ENCODE assay signal across 15 cellular contexts in the genomic region with DNA sequence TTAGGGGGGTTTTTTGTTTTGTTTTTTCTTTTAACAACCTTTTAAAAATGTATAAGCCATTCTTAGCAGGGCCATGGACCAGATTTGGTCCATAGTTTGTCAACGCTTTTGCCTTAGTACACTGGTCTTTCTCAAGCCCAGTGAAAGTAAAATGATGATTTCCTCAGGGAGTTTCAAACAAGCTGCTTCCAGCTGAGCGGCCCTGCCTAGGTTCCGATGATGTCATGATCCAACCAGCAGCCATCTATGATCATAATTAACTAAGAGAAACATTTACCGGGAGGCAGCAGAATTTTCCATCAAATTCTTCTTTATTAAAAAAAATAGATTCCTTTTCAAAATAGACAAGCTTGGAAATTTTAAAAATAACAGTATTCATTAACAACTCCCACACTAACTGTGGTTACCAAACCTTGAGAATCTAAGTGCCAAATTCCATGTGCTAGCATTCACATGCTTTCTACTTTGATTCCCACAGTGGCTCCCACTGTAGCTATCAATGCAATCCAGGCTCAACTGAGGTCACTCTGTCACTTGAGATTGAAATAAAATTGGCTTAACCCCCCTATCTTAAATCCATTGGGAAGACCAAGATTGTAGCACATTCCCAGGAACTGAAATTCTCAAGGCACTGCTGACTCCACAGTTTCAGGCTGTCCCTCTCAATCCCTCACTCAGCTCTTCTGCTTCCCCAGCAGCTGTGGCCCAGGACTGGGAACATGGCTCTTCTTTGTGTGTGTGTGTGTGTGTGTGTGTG.
DNase-seq lines count a peak whose midpoint lies in the region; TF ChIP-seq lines count a peak whose summit lies in the region.
"Had no signal": no experiment of that assay in that cellular context is flagged by ENCODE, and none has a peak within 500 bp of the region (broad histone marks: within the 10 kb centered on the region; RNA-seq: fewer than 3 reads in every experiment).

No MANE protein-coding gene starts in this region.

- DNase-seq in amniotic stem cell (lab: John Stamatoyannopoulos, UW) (peak; percentile 1), fibroblast of peridontal ligament (ENCODE audit: extremely low read depth) (peak; percentile 82), tibial nerve (ENCODE audit: low spot score in 2 of 2) (peak in 1 of 2 donors; percentile 31), mesothelial cell of epicardium (ENCODE audit: low spot score in 2 of 2, unreplicated experiment in 2 of 2) (no peak), NCI-H146 (lab: John Stamatoyannopoulos, UW) (no peak), UCSD-AML1 (lab: John Stamatoyannopoulos, UW; ENCODE audit: unreplicated experiment) (no peak), Caco-2 (no peak)
- DNase-seq: activated B cell treated with CpG ODN at 0.5 μM for 24 hours; CD8-positive, alpha-beta memory T cell; effector CD8-positive, alpha-beta T cell; HFFc6; hippocampal formation; mammary epithelial cell; MV-4-11 had no signal

- peaks cover 0 to 3% (median 0%) of the 10 kb centered on the region in 4 donors for H3K9me3 ChIP-seq in tibial nerve
- H3K9me3 ChIP-seq in Caco-2, result no peaks in the 10 kb centered on the region

- H3K27me3 ChIP-seq in tibial nerve, result no peaks in the 10 kb centered on the region
- no peaks in the 10 kb centered on the region for H3K27me3 ChIP-seq in Caco-2 (replicated peaks; ENCODE audit: control insufficient read depth, insufficient read depth, low read length)

- H3K27ac Mint-ChIP-seq in nephron (peak overlapping the region in 2 of 3 experiments; percentile 24 to 46), mesothelial cell of epicardium (no peak overlapping the region), Caco-2 (ENCODE audit: unreplicated experiment) (no peak overlapping the region)
- H3K27ac Mint-ChIP-seq: activated B cell treated with CpG ODN at 0.5 μM for 24 hours; CD8-positive, alpha-beta memory T cell; HFFc6 had no signal

- TF ChIP-seq EP300 in tibial nerve (IDR thresholded peaks at IDR 0.05), result peak; percentile 20 to 58

- POLR2A ChIA-PET in Caco-2 (lab: Charles Lee), result no interaction called here

- no peak for TF ChIP-seq CTCF in nephron (IDR thresholded peaks at IDR 0.05; ENCODE audit: unreplicated experiment in 3 of 3)
- TF ChIP-seq CTCF in tibial nerve (IDR thresholded peaks at IDR 0.05), result no peak
- TF ChIP-seq CTCF in mesothelial cell of epicardium (IDR thresholded peaks at IDR 0.05; ENCODE audit: unreplicated experiment), result no peak
- no peak for TF ChIP-seq CTCF in Caco-2 (IDR thresholded peaks at IDR 0.05; ENCODE audit: insufficient read depth in 1 of 2, low read depth in 1 of 2, low read length in 1 of 2, severe bottlenecking in 1 of 2, unreplicated experiment in 1 of 2)

- no peaks in the 10 kb centered on the region for H3K36me3 ChIP-seq in tibial nerve
- no peaks in the 10 kb centered on the region for H3K36me3 ChIP-seq in Caco-2 (ENCODE audit: control insufficient read depth, insufficient read depth, low read length)

- H3K4me3 Mint-ChIP-seq in nephron (no peak overlapping the region), mesothelial cell of epicardium (no peak overlapping the region), Caco-2 (ENCODE audit: unreplicated experiment) (no peak overlapping the region)
- H3K4me3 Mint-ChIP-seq: activated B cell treated with CpG ODN at 0.5 μM for 24 hours; CD8-positive, alpha-beta memory T cell; HFFc6 had no signal

- CTCF ChIA-PET in Caco-2 (lab: Charles Lee), result no interaction called here

- TF ChIP-seq POLR2A in tibial nerve (IDR thresholded peaks at IDR 0.05), result no peak

- H3K27me3 Mint-ChIP-seq in nephron (ENCODE audit: low read depth) (peaks cover 6% of the 10 kb centered on the region), mesothelial cell of epicardium (ENCODE audit: low read depth) (no peaks in the 10 kb centered on the region), Caco-2 (ENCODE audit: insufficient read depth, unreplicated experiment) (no peaks in the 10 kb centered on the region)
- H3K27me3 Mint-ChIP-seq: activated B cell treated with CpG ODN at 0.5 μM for 24 hours had no signal

- H3K4me1 ChIP-seq in tibial nerve, result peaks cover 0 to 29% (median 2%) of the 10 kb centered on the region in 4 donors
- H3K4me1 ChIP-seq in Caco-2, result no peaks in the 10 kb centered on the region

- H3K36me3 Mint-ChIP-seq in nephron (ENCODE audit: low read depth) (no peaks in the 10 kb centered on the region), mesothelial cell of epicardium (no peaks in the 10 kb centered on the region), Caco-2 (ENCODE audit: insufficient read depth, unreplicated experiment) (no peaks in the 10 kb centered on the region)
- H3K36me3 Mint-ChIP-seq: CD8-positive, alpha-beta memory T cell had no signal

- H3K4me3 ChIP-seq in tibial nerve (no peak overlapping the region), Caco-2 (ENCODE audit: low read depth, low read length) (no peak overlapping the region)

- H3K9me3 Mint-ChIP-seq in nephron (no peaks in the 10 kb centered on the region), mesothelial cell of epicardium (no peaks in the 10 kb centered on the region), Caco-2 (ENCODE audit: unreplicated experiment) (no peaks in the 10 kb centered on the region)
- H3K9me3 Mint-ChIP-seq: activated B cell treated with CpG ODN at 0.5 μM for 24 hours, HFFc6 had no signal

- H3K27ac ChIP-seq in tibial nerve, result peak overlapping the region; percentile 25 to 79 (median 59)

- WGBS in tibial nerve, 2 donors, result 46 to 49% methylated on average over 4 of the region's 4 CpGs

- intact Hi-C loops in Caco-2 (cut with micrococcal nuclease; ENCODE audit: unreplicated experiment), result no loop called here

- no TSS peak for BruUV-seq in Caco-2 (replicated peaks; lab: Mats Ljungman, UMichigan)

- H3K4me1 Mint-ChIP-seq in nephron (no peaks in the 10 kb centered on the region), mesothelial cell of epicardium (peaks cover 7% of the 10 kb centered on the region), Caco-2 (ENCODE audit: low read depth, unreplicated experiment) (no peaks in the 10 kb centered on the region)
- H3K4me1 Mint-ChIP-seq: activated B cell treated with CpG ODN at 0.5 μM for 24 hours; CD8-positive, alpha-beta memory T cell had no signal

Comparison
In these comparisons a context has a peak if more than half of its experiments do, and no peak if none do; other contexts are left out.
1. DNase-seq: peak in amniotic stem cell (single experiment) and fibroblast of peridontal ligament (single experiment); none in mesothelial cell of epicardium (0 of 2), NCI-H146 (single experiment), UCSD-AML1 (single experiment) and Caco-2 (0 of 2).
2. H3K27ac Mint-ChIP-seq: peak in nephron (2 of 3); none in mesothelial cell of epicardium (single experiment) and Caco-2 (single experiment).